ENCODE assay signal across 8 cellular contexts in the genomic region with DNA sequence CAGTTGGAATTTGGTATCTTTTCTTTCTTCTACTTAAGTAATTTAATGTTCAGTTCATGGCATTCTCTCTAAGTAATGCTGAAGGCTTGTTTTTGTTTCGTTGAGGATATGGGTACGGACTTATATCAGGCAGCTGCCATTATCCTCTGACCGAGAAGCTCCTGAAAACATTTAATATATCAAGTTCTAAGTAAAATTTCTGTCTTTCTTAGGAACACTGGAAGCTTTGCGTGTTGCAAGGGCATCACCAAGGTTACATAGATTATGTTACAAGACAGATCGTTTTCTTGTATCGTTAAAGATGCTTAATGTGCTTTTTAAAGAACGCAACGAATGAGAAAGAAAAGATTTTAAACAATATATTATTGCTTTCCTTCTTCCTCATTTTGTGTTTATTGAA. TPM values are rescaled to one million over a fixed set of nuclear protein-coding genes. Genes with fewer than 3 reads are reported as not detected.
DNase-seq lines count a peak whose midpoint lies in the region; ATAC-seq and TF ChIP-seq lines count a peak whose summit lies in the region.

No MANE protein-coding gene starts in this region.

- DNase-seq in right atrium auricular region (ENCODE audit: low spot score) (peak; percentile 18), left ventricle myocardium superior (no peak), lower lobe of right lung (no peak), uterus (no peak), MV-4-11 (lab: John Stamatoyannopoulos, UW) (no peak), GM03348 (ENCODE audit: low spot score) (no peak), UCSD-AML1 (lab: John Stamatoyannopoulos, UW; ENCODE audit: unreplicated experiment) (no peak)
- DNase-seq in activated naive CD8-positive, alpha-beta T cell treated with anti-CD3 and anti-CD28 coated beads, Interleukin-2, amount 50 U/mL, for 24 hours = no peak

- H3K27ac ChIP-seq in right atrium auricular region = peak overlapping the region; percentile 74 to 89
- peak overlapping the region; percentile 76 for H3K27ac ChIP-seq in lower lobe of right lung
- peak overlapping the region; percentile 92 for H3K27ac ChIP-seq in uterus

- peaks cover 39% of the 10 kb centered on the region for H3K4me1 Mint-ChIP-seq in activated naive CD8-positive, alpha-beta T cell treated with anti-CD3 and anti-CD28 coated beads, Interleukin-2, amount 50 U/mL, for 24 hours

- H3K36me3 ChIP-seq in right atrium auricular region (no peaks in the 10 kb centered on the region), lower lobe of right lung (no peaks in the 10 kb centered on the region), uterus (no peaks in the 10 kb centered on the region)

- no peak for TF ChIP-seq POLR2A in uterus (IDR thresholded peaks at IDR 0.05)

- H3K27me3 ChIP-seq in right atrium auricular region (no peaks in the 10 kb centered on the region), lower lobe of right lung (ENCODE audit: low read depth) (no peaks in the 10 kb centered on the region), uterus (no peaks in the 10 kb centered on the region)

- peak overlapping the region in 1 of 2 donors; percentile 78 for H3K4me3 ChIP-seq in right atrium auricular region
- peak overlapping the region; percentile 78 for H3K4me3 ChIP-seq in lower lobe of right lung
- H3K4me3 ChIP-seq in uterus = peak overlapping the region in 1 of 2 donors; percentile 89

- H3K4me3 Mint-ChIP-seq in activated naive CD8-positive, alpha-beta T cell treated with anti-CD3 and anti-CD28 coated beads, Interleukin-2, amount 50 U/mL, for 24 hours = peak overlapping the region; percentile 80

- TF ChIP-seq CTCF in right atrium auricular region (IDR thresholded peaks at IDR 0.05) (no peak), lower lobe of right lung (IDR thresholded peaks at IDR 0.05) (no peak), uterus (IDR thresholded peaks at IDR 0.05) (no peak)

- H3K36me3 Mint-ChIP-seq in activated naive CD8-positive, alpha-beta T cell treated with anti-CD3 and anti-CD28 coated beads, Interleukin-2, amount 50 U/mL, for 24 hours (ENCODE audit: low read depth) = peaks cover 2% of the 10 kb centered on the region

- H3K9me3 ChIP-seq in right atrium auricular region = peaks cover 0 to 12% of the 10 kb centered on the region in 2 donors
- peaks cover 3% of the 10 kb centered on the region for H3K9me3 ChIP-seq in lower lobe of right lung
- H3K9me3 ChIP-seq in uterus = no peaks in the 10 kb centered on the region

- H3K27me3 Mint-ChIP-seq in activated naive CD8-positive, alpha-beta T cell treated with anti-CD3 and anti-CD28 coated beads, Interleukin-2, amount 50 U/mL, for 24 hours = peaks cover 2% of the 10 kb centered on the region

- peak overlapping the region; percentile 85 for H3K27ac Mint-ChIP-seq in activated naive CD8-positive, alpha-beta T cell treated with anti-CD3 and anti-CD28 coated beads, Interleukin-2, amount 50 U/mL, for 24 hours

- intact Hi-C loops in left ventricle myocardium superior (cut with micrococcal nuclease) (no loop called here), lower lobe of right lung (cut with DNase I) (no loop called here), uterus (cut with DNase I; ENCODE audit: low total_unique reads) (no loop called here)

- H3K9me3 Mint-ChIP-seq in activated naive CD8-positive, alpha-beta T cell treated with anti-CD3 and anti-CD28 coated beads, Interleukin-2, amount 50 U/mL, for 24 hours = peaks cover 9% of the 10 kb centered on the region

- ATAC-seq in left ventricle myocardium superior = no peak
- no peak for ATAC-seq in activated naive CD8-positive, alpha-beta T cell treated with anti-CD3 and anti-CD28 coated beads, Interleukin-2, amount 50 U/mL, for 24 hours
- ATAC-seq in lower lobe of right lung = no peak

- peaks cover 0 to 23% of the 10 kb centered on the region in 2 donors for H3K4me1 ChIP-seq in right atrium auricular region
- H3K4me1 ChIP-seq in lower lobe of right lung = peaks cover 24% of the 10 kb centered on the region
- H3K4me1 ChIP-seq in uterus = peaks cover 6% of the 10 kb centered on the region in 2 donors

RNA-seq across cellular contexts. Expression of gene GALNT2, which starts 1.0 kb away (rescaled TPM):
- total RNA-seq in right atrium auricular region (10 to 100 TPM; 29.9 to 39.5 TPM), left ventricle myocardium superior (22.0 TPM), lower lobe of right lung (48.0 TPM), uterus (10 to 100 TPM; 13.6 to 51.6 (median 39.6) TPM)
